ENCODE assay signal across 21 cellular contexts in genomic region chr10:1671366-1672000, GRCh38.
A peak's percentile ranks its signal among the peaks of the same experiment; 100 is the strongest.
DNase-seq lines count a peak whose midpoint lies in the region; ATAC-seq, FAIRE-seq and TF ChIP-seq lines count a peak whose summit lies in the region.
"Had no signal": no experiment of that assay in that cellular context is flagged by ENCODE, and none has a peak within 500 bp of the region (broad histone marks: within the 10 kb centered on the region; RNA-seq: fewer than 3 reads in every experiment).

No MANE protein-coding gene starts in this region.

- no peak overlapping the region for H2BK12ac ChIP-seq in trophoblast cell (ENCODE audit: low read length)

- H3K9me3 Mint-ChIP-seq in astrocyte (ENCODE audit: unreplicated experiment) (no peaks in the 10 kb centered on the region), Calu3 (ENCODE audit: low read depth, unreplicated experiment) (no peaks in the 10 kb centered on the region)
- H3K9me3 Mint-ChIP-seq: GM23338 had no signal

- H3K4me1 ChIP-seq in astrocyte (ENCODE audit: insufficient read depth, low read length) (no peaks in the 10 kb centered on the region), trophoblast cell (ENCODE audit: control insufficient read depth in 1 of 2, insufficient read depth in 2 of 2, low read length in 2 of 2) (peaks cover 3 to 11% of the 10 kb centered on the region in 2 experiments)
- H3K4me1 ChIP-seq: BE2C had no signal

- H3K79me1 ChIP-seq in trophoblast cell (ENCODE audit: low read length): no peaks in the 10 kb centered on the region

- no peak overlapping the region for H3K4ac ChIP-seq in trophoblast cell (ENCODE audit: low read depth, low read length)

- H3K4me3 ChIP-seq in astrocyte (ENCODE audit: insufficient read depth, low read depth, low read length) (no peak overlapping the region), trophoblast cell (ENCODE audit: low read depth, low read length) (peak overlapping the region; percentile 53)
- H3K4me3 ChIP-seq: GM23338 had no signal

- H3K27ac ChIP-seq in astrocyte (ENCODE audit: low read depth, low read length): no peak overlapping the region
- H3K27ac ChIP-seq in trophoblast cell (ENCODE audit: low read depth, low read length): no peak overlapping the region
- H3K27ac ChIP-seq: HL-60 had no signal

- H4K20me1 ChIP-seq in astrocyte (ENCODE audit: insufficient read depth, low read length): no peaks in the 10 kb centered on the region

- no peak overlapping the region for H3K4me3 Mint-ChIP-seq in astrocyte (ENCODE audit: unreplicated experiment)
- no peak overlapping the region for H3K4me3 Mint-ChIP-seq in Calu3 (ENCODE audit: low read depth, unreplicated experiment)
- H3K4me3 Mint-ChIP-seq: CD4-positive, CD25-positive, alpha-beta regulatory T cell; GM23338; HFFc6 had no signal

- no TSS peak for BruUV-seq in Calu3 (replicated peaks; lab: Mats Ljungman, UMichigan)

- FAIRE-seq in astrocyte (lab: Jason Lieb, UNC): no peak
- FAIRE-seq: A204.1, D721Med, G401.6, GM12891 had no signal

- no peak for DNase-seq in astrocyte (ENCODE audit: low read depth)
- DNase-seq in mesenteric fat pad (ENCODE audit: low spot score): peak; percentile 71
- DNase-seq in trophoblast cell: no peak
- no peak for DNase-seq in Calu3
- DNase-seq: ACHN; BE2C; C1 segment of cervical spinal cord; CD4-positive, CD25-positive, alpha-beta regulatory T cell; CD8-positive, alpha-beta memory T cell; COR-L47; H7; HFFc6 had no signal

- H3K27me3 ChIP-seq in astrocyte (ENCODE audit: insufficient read depth, low read length) (no peaks in the 10 kb centered on the region), trophoblast cell (ENCODE audit: insufficient read depth, low read length) (no peaks in the 10 kb centered on the region)

- H2AFZ ChIP-seq in astrocyte (ENCODE audit: low read depth, low read length) (no peak overlapping the region), trophoblast cell (ENCODE audit: insufficient read depth, low read length, poor library complexity) (no peak overlapping the region)
- H2AFZ ChIP-seq: GM23338 had no signal

- H3K27ac Mint-ChIP-seq in astrocyte (ENCODE audit: unreplicated experiment) (peak overlapping the region; percentile 36), Calu3 (ENCODE audit: unreplicated experiment) (no peak overlapping the region)
- H3K27ac Mint-ChIP-seq: CD4-positive, CD25-positive, alpha-beta regulatory T cell; GM23338; HFFc6 had no signal

- no peak overlapping the region for H3K18ac ChIP-seq in trophoblast cell (ENCODE audit: low read length)

- peaks cover 5% of the 10 kb centered on the region for H3K9me3 ChIP-seq in astrocyte (ENCODE audit: insufficient read depth, low read depth, low read length)
- no peaks in the 10 kb centered on the region for H3K9me3 ChIP-seq in trophoblast cell (ENCODE audit: insufficient read depth, low read depth, low read length)
- H3K9me3 ChIP-seq: BE2C had no signal

- no peak for TF ChIP-seq CTCF in astrocyte (IDR thresholded peaks at IDR 0.05; ENCODE audit: insufficient read depth, low read depth, low read length)
- no peak for TF ChIP-seq CTCF in Calu3 (IDR thresholded peaks at IDR 0.05; ENCODE audit: unreplicated experiment)

- H3K36me3 ChIP-seq in astrocyte (ENCODE audit: insufficient read depth, low read length) (no peaks in the 10 kb centered on the region), trophoblast cell (ENCODE audit: control insufficient read depth in 1 of 2, insufficient read depth in 2 of 2, low read length in 2 of 2) (no peaks in the 10 kb centered on the region)
- H3K36me3 ChIP-seq: BE2C had no signal

- peaks cover 2% of the 10 kb centered on the region for H3K36me3 Mint-ChIP-seq in astrocyte (ENCODE audit: low read depth, unreplicated experiment)
- no peaks in the 10 kb centered on the region for H3K36me3 Mint-ChIP-seq in Calu3 (ENCODE audit: insufficient read depth, unreplicated experiment)
- H3K36me3 Mint-ChIP-seq: CD4-positive, CD25-positive, alpha-beta regulatory T cell; CD8-positive, alpha-beta memory T cell had no signal

- H3K23ac ChIP-seq in trophoblast cell (ENCODE audit: low read length): no peak overlapping the region

- WGBS in trophoblast cell (ENCODE audit: extremely low coverage, insufficient coverage, insufficient read length): no CpG with 5 or more reads among the region's 20 CpGs

- CTCF ChIA-PET in Calu3 (lab: Charles Lee): no interaction called here

- H4K12ac ChIP-seq in trophoblast cell (ENCODE audit: low read depth, low read length): no peak overlapping the region

- H3K9ac ChIP-seq in astrocyte (ENCODE audit: low read length): no peak overlapping the region
- peak overlapping the region; percentile 2 for H3K9ac ChIP-seq in trophoblast cell (ENCODE audit: low read length)

- H3K4me2 ChIP-seq in astrocyte (ENCODE audit: low read length) (no peak overlapping the region), trophoblast cell (ENCODE audit: low read length) (no peak overlapping the region)
- H3K4me2 ChIP-seq: GM23338 had no signal

- no peak overlapping the region for H3K14ac ChIP-seq in trophoblast cell (ENCODE audit: low read length)

- no peak overlapping the region for H2BK5ac ChIP-seq in trophoblast cell (ENCODE audit: low read depth, low read length, poor library complexity)

- H3K79me2 ChIP-seq in astrocyte (ENCODE audit: insufficient read depth, low read length) (no peaks in the 10 kb centered on the region), trophoblast cell (ENCODE audit: control insufficient read depth, insufficient read depth, low read length, poor library complexity) (no peaks in the 10 kb centered on the region)

- intact Hi-C loops in Calu3 (cut with micrococcal nuclease; ENCODE audit: unreplicated experiment): no loop called here

- H2BK120ac ChIP-seq in trophoblast cell (ENCODE audit: insufficient read depth, low read length, poor library complexity): no peak overlapping the region

- no peak overlapping the region for H4K91ac ChIP-seq in trophoblast cell (ENCODE audit: low read depth, low read length)

- H4K8ac ChIP-seq in trophoblast cell (ENCODE audit: low read depth, low read length): no peak overlapping the region

- peaks cover 8% of the 10 kb centered on the region for H3K27me3 Mint-ChIP-seq in astrocyte (ENCODE audit: low read depth, unreplicated experiment)
- H3K27me3 Mint-ChIP-seq in Calu3 (ENCODE audit: unreplicated experiment): no peaks in the 10 kb centered on the region
- H3K27me3 Mint-ChIP-seq: CD4-positive, CD25-positive, alpha-beta regulatory T cell; CD8-positive, alpha-beta memory T cell had no signal

- no peak overlapping the region for H2AK5ac ChIP-seq in trophoblast cell (ENCODE audit: low read length)

- ATAC-seq in GM18519 (IDR thresholded peaks at IDR 0.05; ENCODE audit: low FRiP score, unreplicated experiment): no peak
- no peak for ATAC-seq in GM21390 (IDR thresholded peaks at IDR 0.05; ENCODE audit: unreplicated experiment)
- ATAC-seq: HCT116 had no signal

- H3K4me1 Mint-ChIP-seq in astrocyte (ENCODE audit: low read depth, unreplicated experiment): peaks cover 14% of the 10 kb centered on the region
- H3K4me1 Mint-ChIP-seq in Calu3 (ENCODE audit: low read depth, unreplicated experiment): no peaks in the 10 kb centered on the region
- H3K4me1 Mint-ChIP-seq: CD4-positive, CD25-positive, alpha-beta regulatory T cell had no signal
